Comparison of ENCODE assay signal across 8 cellular contexts in genomic region chr3:105869982-105870381, GRCh38. TPM values are rescaled to one million over a fixed set of nuclear protein-coding genes. Genes with fewer than 3 reads are reported as not detected.
DNase-seq lines count a peak whose midpoint lies in the region; ATAC-seq lines count a peak whose summit lies in the region.

No MANE protein-coding gene starts in this region.

- peak overlapping the region; percentile 78 for H3K9ac ChIP-seq in iPS-18a (ENCODE audit: low read length)

- H3K4me1 ChIP-seq in iPS-18a (ENCODE audit: control insufficient read depth, low read depth, low read length), result peaks cover 20% of the 10 kb centered on the region

- H3K36me3 ChIP-seq in iPS-18a (ENCODE audit: control insufficient read depth, low read depth, low read length), result no peaks in the 10 kb centered on the region

- POLR2A ChIA-PET in activated CD4-positive, alpha-beta memory T cell treated with anti-CD3 and anti-CD28 coated beads, Interleukin-2, amount 10 ng/mL, durations not matched to agents 7 days and 5 days (lab: Charles Lee), result interaction anchor here (0.9 to 4.5 kb wide), 6 partner anchors 13 to 740 kb away, joined by 3 to 28 read pairs (median 4); no protein-coding TSS in a partner anchor

- peak; percentile 8 for DNase-seq in NCI-H2227 treated with DMSO at 0.1 percent for 48 hours (lab: John Stamatoyannopoulos, UW)
- DNase-seq in NCI-H2227 (lab: John Stamatoyannopoulos, UW; ENCODE audit: unreplicated experiment), result no peak
- DNase-seq in activated CD4-positive, alpha-beta memory T cell treated with anti-CD3 and anti-CD28 coated beads, Interleukin-2, amount 10 ng/mL, durations not matched to agents 7 days and 5 days, result no peak
- DNase-seq in stimulated activated naive CD8-positive, alpha-beta T cell treated with anti-CD3 and anti-CD28 coated beads, Interleukin-15, amount 100 ng/mL, for 72 hours, result no peak
- DNase-seq in stimulated activated naive CD4-positive, alpha-beta T cell (lab: John Stamatoyannopoulos, UW), result no peak
- DNase-seq in NCI-H2081 (lab: John Stamatoyannopoulos, UW), result no peak

- H3K36me3 Mint-ChIP-seq in activated CD4-positive, alpha-beta memory T cell treated with anti-CD3 and anti-CD28 coated beads, Interleukin-2, amount 10 ng/mL, durations not matched to agents 7 days and 5 days (ENCODE audit: low read depth), result peaks cover 30% of the 10 kb centered on the region

- H3K27ac Mint-ChIP-seq in activated CD4-positive, alpha-beta memory T cell treated with anti-CD3 and anti-CD28 coated beads, Interleukin-2, amount 10 ng/mL, durations not matched to agents 7 days and 5 days, result no peak overlapping the region
- no peak overlapping the region for H3K27ac Mint-ChIP-seq in stimulated activated naive CD8-positive, alpha-beta T cell treated with anti-CD3 and anti-CD28 coated beads, Interleukin-15, amount 100 ng/mL, for 72 hours

- peak overlapping the region; percentile 16 for H3K27ac ChIP-seq in iPS-18a (ENCODE audit: low read length)

- no peak for ATAC-seq in stimulated activated naive CD8-positive, alpha-beta T cell treated with anti-CD3 and anti-CD28 coated beads, Interleukin-15, amount 100 ng/mL, for 72 hours
- ATAC-seq in HG02852 (IDR thresholded peaks at IDR 0.05; ENCODE audit: unreplicated experiment), result no peak

- no peaks in the 10 kb centered on the region for H3K27me3 ChIP-seq in iPS-18a (ENCODE audit: control insufficient read depth, insufficient read depth, low read length)

- no peaks in the 10 kb centered on the region for H3K9me3 ChIP-seq in iPS-18a (ENCODE audit: control insufficient read depth, low read depth, low read length)

- H3K4me3 ChIP-seq in iPS-18a (ENCODE audit: low read length), result peak overlapping the region; percentile 96

- no peaks in the 10 kb centered on the region for H3K27me3 Mint-ChIP-seq in activated CD4-positive, alpha-beta memory T cell treated with anti-CD3 and anti-CD28 coated beads, Interleukin-2, amount 10 ng/mL, durations not matched to agents 7 days and 5 days
- no peaks in the 10 kb centered on the region for H3K27me3 Mint-ChIP-seq in stimulated activated naive CD8-positive, alpha-beta T cell treated with anti-CD3 and anti-CD28 coated beads, Interleukin-15, amount 100 ng/mL, for 72 hours

- peak overlapping the region; percentile 94 for H3K4me3 Mint-ChIP-seq in activated CD4-positive, alpha-beta memory T cell treated with anti-CD3 and anti-CD28 coated beads, Interleukin-2, amount 10 ng/mL, durations not matched to agents 7 days and 5 days
- H3K4me3 Mint-ChIP-seq in stimulated activated naive CD8-positive, alpha-beta T cell treated with anti-CD3 and anti-CD28 coated beads, Interleukin-15, amount 100 ng/mL, for 72 hours, result peak overlapping the region; percentile 92 to 99

- CTCF ChIA-PET in activated CD4-positive, alpha-beta memory T cell treated with anti-CD3 and anti-CD28 coated beads, Interleukin-2, amount 10 ng/mL, durations not matched to agents 7 days and 5 days (lab: Charles Lee), result interaction anchor here (1.3 to 1.6 kb wide), 2 partner anchors 33 to 186 kb away, joined by 3 to 5 read pairs; no protein-coding TSS in a partner anchor

- H3K4me1 Mint-ChIP-seq in activated CD4-positive, alpha-beta memory T cell treated with anti-CD3 and anti-CD28 coated beads, Interleukin-2, amount 10 ng/mL, durations not matched to agents 7 days and 5 days, result peaks cover 29% of the 10 kb centered on the region
- H3K4me1 Mint-ChIP-seq in stimulated activated naive CD8-positive, alpha-beta T cell treated with anti-CD3 and anti-CD28 coated beads, Interleukin-15, amount 100 ng/mL, for 72 hours, result peaks cover 19% of the 10 kb centered on the region

- no peaks in the 10 kb centered on the region for H3K9me3 Mint-ChIP-seq in activated CD4-positive, alpha-beta memory T cell treated with anti-CD3 and anti-CD28 coated beads, Interleukin-2, amount 10 ng/mL, durations not matched to agents 7 days and 5 days
- no peaks in the 10 kb centered on the region for H3K9me3 Mint-ChIP-seq in stimulated activated naive CD8-positive, alpha-beta T cell treated with anti-CD3 and anti-CD28 coated beads, Interleukin-15, amount 100 ng/mL, for 72 hours

RNA-seq across cellular contexts. Expression of gene CBLB, which starts 1.2 kb away (rescaled TPM):
- 10 to 100 TPM; 68.8 to 76.3 TPM for total RNA-seq in activated CD4-positive, alpha-beta memory T cell treated with anti-CD3 and anti-CD28 coated beads, Interleukin-2, amount 10 ng/mL, durations not matched to agents 7 days and 5 days
